ENCODE assay signal across 8 cellular contexts in genomic region chr14:34982421-34983147, GRCh38. TPM values are rescaled to one million over a fixed set of nuclear protein-coding genes. Genes with fewer than 3 reads are reported as not detected.
A peak's percentile ranks its signal among the peaks of the same experiment; 100 is the strongest.
DNase-seq lines count a peak whose midpoint lies in the region; ATAC-seq and TF ChIP-seq lines count a peak whose summit lies in the region.

Gene SRP54 (plus strand): TSS chr14:34982992. CDS start chr14:34996710, 13,718 bp downstream.

- TF ChIP-seq CTCF in GM12872 (IDR thresholded peaks at IDR 0.05; ENCODE audit: insufficient read depth, low read depth, low read length), result peak; percentile 33; the same call in 1 of the 3 replicates
- TF ChIP-seq CTCF in osteocyte (IDR thresholded peaks at IDR 0.05), result no peak

- POLR2A ChIA-PET in activated naive CD8-positive, alpha-beta T cell treated with anti-CD3 and anti-CD28 coated beads, Interleukin-2, amount 10 ng/mL, durations not matched to agents 7 days and 5 days (lab: Charles Lee), result interaction anchor here (0.5 to 4.9 kb wide), 17 partner anchors 9 to 421 kb away, joined by 3 to 60 read pairs (median 5); partner anchors contain the start of genes BAZ1A, FAM177A1, PPP2R3C and PRORP

- no peaks in the 10 kb centered on the region for H3K27me3 Mint-ChIP-seq in activated naive CD8-positive, alpha-beta T cell treated with anti-CD3 and anti-CD28 coated beads, Interleukin-2, amount 10 ng/mL, durations not matched to agents 7 days and 5 days
- no peaks in the 10 kb centered on the region for H3K27me3 Mint-ChIP-seq in osteocyte (ENCODE audit: unreplicated experiment)

- H3K4me1 ChIP-seq in thymus (ENCODE audit: control insufficient read depth, insufficient read depth, low read length), result peaks cover 11% of the 10 kb centered on the region

- H3K36me3 Mint-ChIP-seq in activated naive CD8-positive, alpha-beta T cell treated with anti-CD3 and anti-CD28 coated beads, Interleukin-2, amount 10 ng/mL, durations not matched to agents 7 days and 5 days, result peaks cover 12% of the 10 kb centered on the region
- H3K36me3 Mint-ChIP-seq in osteocyte (ENCODE audit: unreplicated experiment), result peaks cover 6% of the 10 kb centered on the region

- H3K9me3 Mint-ChIP-seq in activated naive CD8-positive, alpha-beta T cell treated with anti-CD3 and anti-CD28 coated beads, Interleukin-2, amount 10 ng/mL, durations not matched to agents 7 days and 5 days, result no peaks in the 10 kb centered on the region
- H3K9me3 Mint-ChIP-seq in osteocyte (ENCODE audit: unreplicated experiment), result no peaks in the 10 kb centered on the region

- H3K4me3 ChIP-seq in thymus (ENCODE audit: low read length), result peak within 1 kb of the TSS; percentile 88

- H3K36me3 ChIP-seq in thymus (ENCODE audit: control insufficient read depth, insufficient read depth), result no peaks in the 10 kb centered on the region

- intact Hi-C loops in head of caudate nucleus (cut with DNase I), result loop anchor here (2.0 to 10.0 kb wide), 5 partner anchors 64 to 430 kb away; partner anchors contain the start of genes BAZ1A, FAM177A1, PPP2R3C and PRORP

- H3K9me3 ChIP-seq in thymus (ENCODE audit: control insufficient read depth), result no peaks in the 10 kb centered on the region

- peaks cover 30% of the 10 kb centered on the region for H3K4me1 Mint-ChIP-seq in activated naive CD8-positive, alpha-beta T cell treated with anti-CD3 and anti-CD28 coated beads, Interleukin-2, amount 10 ng/mL, durations not matched to agents 7 days and 5 days
- H3K4me1 Mint-ChIP-seq in osteocyte (ENCODE audit: unreplicated experiment), result peaks cover 33% of the 10 kb centered on the region

- peak within 1 kb of the TSS; percentile 95 for H3K27ac ChIP-seq in thymus (ENCODE audit: low read depth)

- DNase-seq in NCI-H1105 treated with DMSO at 0.1 percent for 48 hours (lab: John Stamatoyannopoulos, UW), result peak; percentile 98
- peak; percentile 92 for DNase-seq in SKM-1 treated with dmso at 0.1 percent for 144 hours (lab: John Stamatoyannopoulos, UW; ENCODE audit: unreplicated experiment)
- peak; percentile 99 for DNase-seq in activated naive CD8-positive, alpha-beta T cell treated with anti-CD3 and anti-CD28 coated beads, Interleukin-2, amount 10 ng/mL, durations not matched to agents 7 days and 5 days
- peak; percentile 95 to 99 (median 98) for DNase-seq in head of caudate nucleus
- peak; percentile 99 for DNase-seq in osteocyte (ENCODE audit: extremely low spot score, unreplicated experiment)

- H3K27ac Mint-ChIP-seq in activated naive CD8-positive, alpha-beta T cell treated with anti-CD3 and anti-CD28 coated beads, Interleukin-2, amount 10 ng/mL, durations not matched to agents 7 days and 5 days, result no peak within 1 kb of the TSS
- H3K27ac Mint-ChIP-seq in osteocyte (ENCODE audit: unreplicated experiment), result no peak within 1 kb of the TSS

- no peaks in the 10 kb centered on the region for H3K27me3 ChIP-seq in thymus (ENCODE audit: control insufficient read depth, insufficient read depth)

- under 1% methylated on average over 45 of the region's 45 CpGs for WGBS in thymus

- H3K4me3 Mint-ChIP-seq in activated naive CD8-positive, alpha-beta T cell treated with anti-CD3 and anti-CD28 coated beads, Interleukin-2, amount 10 ng/mL, durations not matched to agents 7 days and 5 days, result no peak within 1 kb of the TSS
- H3K4me3 Mint-ChIP-seq in osteocyte (ENCODE audit: unreplicated experiment), result no peak within 1 kb of the TSS

- peak; percentile 78 for ATAC-seq in HG02678 (IDR thresholded peaks at IDR 0.05; ENCODE audit: unreplicated experiment)
- ATAC-seq in activated naive CD8-positive, alpha-beta T cell treated with anti-CD3 and anti-CD28 coated beads, Interleukin-2, amount 10 ng/mL, durations not matched to agents 7 days and 5 days (ENCODE audit: low read depth), result peak; percentile 86

RNA-seq across cellular contexts. Expression of gene SRP54, which starts in this region (rescaled TPM):
- 10 to 100 TPM; 60.2 to 61.5 TPM for total RNA-seq in activated naive CD8-positive, alpha-beta T cell treated with anti-CD3 and anti-CD28 coated beads, Interleukin-2, amount 10 ng/mL, durations not matched to agents 7 days and 5 days
- total RNA-seq in osteocyte, result 59.7 and 62.4 TPM in 2 replicates
- 33.7 TPM for polyA plus RNA-seq in thymus

Comparison
In these comparisons a context has a peak if more than half of its experiments do, and no peak if none do; other contexts are left out.
1. Peak in every context shown above with its lines: DNase-seq, ATAC-seq, H3K4me3 ChIP-seq and H3K27ac ChIP-seq.